11 cellular contexts compared by ENCODE assay signal in genomic region chrX:17082831-17083230, GRCh38.
DNase-seq lines count a peak whose midpoint lies in the region; ATAC-seq and TF ChIP-seq lines count a peak whose summit lies in the region.
"Had no signal": no experiment of that assay in that cellular context is flagged by ENCODE, and none has a peak within 500 bp of the region (broad histone marks: within the 10 kb centered on the region; RNA-seq: fewer than 3 reads in every experiment).

No MANE protein-coding gene starts in this region.

- no peak overlapping the region for H3K27ac Mint-ChIP-seq in natural killer cell treated with Interleukin-12 subunit alpha and Interleukin-12 subunit beta and Interleukin-15 and Interleukin-18, amount 100 ng/mL, for 72 hours
- H3K27ac Mint-ChIP-seq: naive thymus-derived CD8-positive, alpha-beta T cell had no signal

- H3K4me3 ChIP-seq in A673 (ENCODE audit: low read depth, low read length, poor library complexity, severe bottlenecking) (no peak overlapping the region), OCI-LY7 (ENCODE audit: low read depth, low read length, poor library complexity, severe bottlenecking) (no peak overlapping the region), osteoblast (ENCODE audit: insufficient read depth, low read length) (no peak overlapping the region)

- H3K27me3 ChIP-seq in A673 (replicated peaks; ENCODE audit: insufficient read depth, low read depth, low read length, poor library complexity) (peaks cover 78% of the 10 kb centered on the region), osteoblast (ENCODE audit: insufficient read depth, low read length) (peaks cover 17% of the 10 kb centered on the region)

- TF ChIP-seq POLR2A in erythroblast (IDR thresholded peaks at IDR 0.05; ENCODE audit: low read length): no peak

- no peaks in the 10 kb centered on the region for H3K9me3 ChIP-seq in A673 (ENCODE audit: low read depth, low read length, poor library complexity, severe bottlenecking)
- H3K9me3 ChIP-seq in OCI-LY7 (ENCODE audit: low read length): no peaks in the 10 kb centered on the region
- no peaks in the 10 kb centered on the region for H3K9me3 ChIP-seq in osteoblast (ENCODE audit: low read depth, low read length)

- BruUV-seq in A673 (replicated peaks; lab: Mats Ljungman, UMichigan) (no TSS peak), OCI-LY7 (replicated peaks; lab: Mats Ljungman, UMichigan) (no TSS peak)

- H3K36me3 ChIP-seq in A673 (ENCODE audit: insufficient read depth, low read length, poor library complexity, severe bottlenecking) (no peaks in the 10 kb centered on the region), OCI-LY7 (ENCODE audit: insufficient read depth, low read length) (no peaks in the 10 kb centered on the region), osteoblast (ENCODE audit: insufficient read depth, low read length) (no peaks in the 10 kb centered on the region)

- H2AFZ ChIP-seq in OCI-LY7 (ENCODE audit: low read length) (no peak overlapping the region), osteoblast (ENCODE audit: low read length) (no peak overlapping the region)

- no peak overlapping the region for H3K27ac ChIP-seq in A673 (ENCODE audit: low read depth, low read length, poor library complexity, severe bottlenecking)
- no peak overlapping the region for H3K27ac ChIP-seq in OCI-LY7 (ENCODE audit: low read depth, low read length, poor library complexity, severe bottlenecking)
- no peak overlapping the region for H3K27ac ChIP-seq in osteoblast (ENCODE audit: low read depth, low read length)

- peaks cover 20 to 30% of the 10 kb centered on the region in 2 donors for H3K27me3 Mint-ChIP-seq in natural killer cell treated with Interleukin-12 subunit alpha and Interleukin-12 subunit beta and Interleukin-15 and Interleukin-18, amount 100 ng/mL, for 72 hours

- no peak for ATAC-seq in natural killer cell treated with Interleukin-12 subunit alpha and Interleukin-12 subunit beta and Interleukin-15 and Interleukin-18, amount 100 ng/mL, for 72 hours
- no peak for ATAC-seq in HG02642 (IDR thresholded peaks at IDR 0.05; ENCODE audit: poor library complexity, unreplicated experiment)
- ATAC-seq: naive thymus-derived CD8-positive, alpha-beta T cell had no signal

- H3K9me2 ChIP-seq in OCI-LY7 (ENCODE audit: insufficient read depth, low read length): no peaks in the 10 kb centered on the region

- DNase-seq in A673 (ENCODE audit: low spot score) (peak; percentile 44), HS-27A (ENCODE audit: low read depth) (peak; percentile 1), OCI-LY7 (ENCODE audit: low spot score) (peak; percentile 9), erythroblast (lab: John Stamatoyannopoulos, UW) (peak; percentile 67 to 75), osteoblast (ENCODE audit: insufficient read length, low spot score, missing footprints) (no peak)
- DNase-seq in natural killer cell treated with Interleukin-12 subunit alpha and Interleukin-12 subunit beta and Interleukin-15 and Interleukin-18, amount 100 ng/mL, for 72 hours (ENCODE audit: low spot score): no peak
- no peak for DNase-seq in stimulated activated CD4-positive, alpha-beta T cell treated with anti-CD3 and anti-CD28 coated beads, Interleukin-2, amount 100 ng/mL, for 48 hours
- DNase-seq: effector CD8-positive, alpha-beta T cell; naive thymus-derived CD8-positive, alpha-beta T cell; NCI-H1436 treated with DMSO at 0.1 percent for 48 hours had no signal

- no peaks in the 10 kb centered on the region for H3K9me3 Mint-ChIP-seq in natural killer cell treated with Interleukin-12 subunit alpha and Interleukin-12 subunit beta and Interleukin-15 and Interleukin-18, amount 100 ng/mL, for 72 hours

- POLR2A ChIA-PET in A673 (lab: Charles Lee; ENCODE audit: low non-redundant PET) (no interaction called here), OCI-LY7 (lab: Charles Lee) (interaction anchor here (1.2 kb wide), 1 partner anchor 34 kb away, joined by 3 read pairs; no protein-coding TSS in a partner anchor)

- H3K4me2 ChIP-seq in OCI-LY7 (ENCODE audit: low read length) (no peak overlapping the region), osteoblast (ENCODE audit: insufficient read depth, low read length) (no peak overlapping the region)

- no peaks in the 10 kb centered on the region for H3K4me1 ChIP-seq in A673 (ENCODE audit: insufficient read depth, low read length, poor library complexity, severe bottlenecking)
- H3K4me1 ChIP-seq in OCI-LY7 (ENCODE audit: insufficient read depth, low read length, poor library complexity, severe bottlenecking): no peaks in the 10 kb centered on the region
- peaks cover 9% of the 10 kb centered on the region for H3K4me1 ChIP-seq in osteoblast (ENCODE audit: insufficient read depth, low read length)

- H3K79me2 ChIP-seq in OCI-LY7 (ENCODE audit: insufficient read depth, low read depth, low read length): no peaks in the 10 kb centered on the region
- no peaks in the 10 kb centered on the region for H3K79me2 ChIP-seq in osteoblast (ENCODE audit: insufficient read depth, low read length)

- no peak overlapping the region for H3K4me3 Mint-ChIP-seq in natural killer cell treated with Interleukin-12 subunit alpha and Interleukin-12 subunit beta and Interleukin-15 and Interleukin-18, amount 100 ng/mL, for 72 hours
- H3K4me3 Mint-ChIP-seq: naive thymus-derived CD8-positive, alpha-beta T cell had no signal

- CTCF ChIA-PET in A673 (lab: Charles Lee): interaction anchor here (1.1 to 1.4 kb wide), 3 partner anchors 74 to 200 kb away, joined by 3 to 4 read pairs (median 3); no protein-coding TSS in a partner anchor
- CTCF ChIA-PET in OCI-LY7 (lab: Charles Lee; ENCODE audit: unreplicated experiment): interaction anchor here (1.4 kb wide), 1 partner anchor 36 kb away, joined by 3 read pairs; no protein-coding TSS in a partner anchor

- 0 out of 2 replicates have a peak, but pooled peaks have one; percentile 26 for TF ChIP-seq CTCF in A673 (conservative IDR thresholded peaks at IDR 0.05; ENCODE audit: low read depth, low read length)
- 0 out of 2 replicates have a peak, but pooled peaks have one; percentile 19 for TF ChIP-seq CTCF in OCI-LY7 (conservative IDR thresholded peaks at IDR 0.05; ENCODE audit: low read length)
- TF ChIP-seq CTCF in osteoblast (IDR thresholded peaks at IDR 0.05; ENCODE audit: extremely low read depth, low read depth, low read length): no peak

- H3K4me1 Mint-ChIP-seq in natural killer cell treated with Interleukin-12 subunit alpha and Interleukin-12 subunit beta and Interleukin-15 and Interleukin-18, amount 100 ng/mL, for 72 hours (ENCODE audit: low read depth in 2 of 2): no peaks in the 10 kb centered on the region
- H3K4me1 Mint-ChIP-seq: naive thymus-derived CD8-positive, alpha-beta T cell had no signal

- intact Hi-C loops in A673 (cut with micrococcal nuclease; ENCODE audit: unreplicated experiment): no loop called here
- intact Hi-C loops in OCI-LY7 (cut with micrococcal nuclease; ENCODE audit: unreplicated experiment): loop anchor here (1.0 kb wide), 1 partner anchor 200 kb away; no protein-coding TSS in a partner anchor

- no peaks in the 10 kb centered on the region for H3K36me3 Mint-ChIP-seq in natural killer cell treated with Interleukin-12 subunit alpha and Interleukin-12 subunit beta and Interleukin-15 and Interleukin-18, amount 100 ng/mL, for 72 hours
- H3K36me3 Mint-ChIP-seq: naive thymus-derived CD8-positive, alpha-beta T cell had no signal

- H4K20me1 ChIP-seq in OCI-LY7 (ENCODE audit: insufficient read depth, low read length) (no peaks in the 10 kb centered on the region), osteoblast (ENCODE audit: insufficient read depth, low read length) (no peaks in the 10 kb centered on the region)

Comparison
In these comparisons a context has a peak if more than half of its experiments do, and no peak if none do; other contexts are left out.
1. DNase-seq: peak in A673 (single experiment), HS-27A (single experiment), OCI-LY7 (single experiment) and erythroblast (2 of 2); none in osteoblast (single experiment), natural killer cell treated with Interleukin-12 subunit alpha and Interleukin-12 subunit beta and Interleukin-15 and Interleukin-18, amount 100 ng/mL, for 72 hours (single experiment) and stimulated activated CD4-positive, alpha-beta T cell treated with anti-CD3 and anti-CD28 coated beads, Interleukin-2, amount 100 ng/mL, for 48 hours (0 of 2).